ENCODE assay signal across 8 cellular contexts in the genomic region with DNA sequence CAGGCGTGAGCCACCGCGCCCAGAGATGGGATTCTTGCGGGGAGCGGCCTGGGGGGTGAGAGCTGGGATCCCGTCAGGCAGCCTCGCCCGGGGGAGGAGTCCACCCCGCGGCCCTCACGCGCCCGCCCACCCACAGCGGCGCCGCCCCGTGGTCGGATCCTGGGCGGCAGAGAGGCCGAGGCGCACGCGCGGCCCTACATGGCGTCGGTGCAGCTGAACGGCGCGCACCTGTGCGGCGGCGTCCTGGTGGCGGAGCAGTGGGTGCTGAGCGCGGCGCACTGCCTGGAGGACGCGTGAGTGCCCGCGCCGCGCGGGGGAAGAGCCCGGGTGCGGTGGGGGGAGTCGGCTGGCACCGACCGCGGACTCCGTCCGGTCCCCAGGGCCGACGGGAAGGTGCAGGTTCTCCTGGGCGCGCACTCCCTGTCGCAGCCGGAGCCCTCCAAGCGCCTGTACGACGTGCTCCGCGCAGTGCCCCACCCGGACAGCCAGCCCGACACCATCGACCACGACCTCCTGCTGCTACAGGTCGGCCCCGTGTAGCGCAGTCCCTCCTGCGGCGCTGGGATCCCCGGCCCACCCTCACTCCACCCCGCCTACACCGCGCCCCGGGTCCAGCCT. TPM values are rescaled to one million over a fixed set of nuclear protein-coding genes. Genes with fewer than 3 reads are reported as not detected.
A peak's percentile ranks its signal among the peaks of the same experiment; 100 is the strongest.
DNase-seq lines count a peak whose midpoint lies in the region; ATAC-seq and TF ChIP-seq lines count a peak whose summit lies in the region.

No MANE protein-coding gene starts in this region.

- H3K4me2 ChIP-seq in PC-9, result peak overlapping the region; percentile 46

- no peaks in the 10 kb centered on the region for H3K79me2 ChIP-seq in PC-9 (ENCODE audit: low read depth)

- POLR2A ChIA-PET in PC-9 (lab: Charles Lee; ENCODE audit: unreplicated experiment), result interaction anchor here (0.6 kb wide), 2 partner anchors 40 to 188 kb away, joined by 3 to 10 read pairs; no protein-coding TSS in a partner anchor

- H3K27ac ChIP-seq in PC-9, result no peak overlapping the region
- peak overlapping the region in 7 of 12 donors; percentile 31 to 80 (median 75) for H3K27ac ChIP-seq in heart left ventricle

- H2AFZ ChIP-seq in PC-9, result no peak overlapping the region

- no peaks in the 10 kb centered on the region for H3K27me3 ChIP-seq in PC-9 (ENCODE audit: insufficient read depth, low read depth)
- H3K27me3 ChIP-seq in heart left ventricle, result peaks cover 0 to 48% (median 17%) of the 10 kb centered on the region in 9 donors

- WGBS in heart left ventricle, 4 donors, result 6 to 29% (median 7%) methylated on average over 4 to 76 of the region's 76 CpGs

- CTCF ChIA-PET in PC-9 (lab: Charles Lee), result interaction anchor here (1.0 kb wide), 1 partner anchor 23 kb away, joined by 3 read pairs; no protein-coding TSS in a partner anchor

- H3K4me1 ChIP-seq in PC-9 (replicated peaks; ENCODE audit: insufficient read depth) (peaks cover 12% of the 10 kb centered on the region), heart left ventricle (peaks cover 0 to 42% (median 4%) of the 10 kb centered on the region in 12 donors)

- H3K9me3 ChIP-seq in PC-9 (ENCODE audit: insufficient read depth, low read depth) (no peaks in the 10 kb centered on the region), heart left ventricle (no peaks in the 10 kb centered on the region)

- H3K4me3 ChIP-seq in AG09309 (ENCODE audit: control insufficient read depth, low read depth, low read length) (peak overlapping the region; percentile 33), PC-9 (peak overlapping the region; percentile 39; the same call in 1 of the 2 replicates), heart left ventricle (peak overlapping the region; percentile 13 to 59 (median 44))

- in situ Hi-C loops in GM18951 (cut with MboI; ENCODE audit: low sequenced_read_pairs, unreplicated experiment), result loop anchor here (10.0 kb wide), 2 partner anchors 54 to 124 kb away; partner anchors contain the start of genes KISS1R, R3HDM4 and WDR18

- H4K20me1 ChIP-seq in PC-9 (ENCODE audit: insufficient read depth), result no peaks in the 10 kb centered on the region

- H3K9me2 ChIP-seq in PC-9 (ENCODE audit: insufficient read depth), result no peaks in the 10 kb centered on the region

- TF ChIP-seq CTCF in AG09309 (IDR thresholded peaks at IDR 0.05; ENCODE audit: control insufficient read depth, insufficient read depth, low read depth, low read length, missing control alignments) (no peak), PC-9 (conservative IDR thresholded peaks at IDR 0.05) (no peak), heart left ventricle (IDR thresholded peaks at IDR 0.05) (peak in 6 of 12 donors; percentile 13 to 39 (median 22))

- no peak for DNase-seq in AG09309 (ENCODE audit: low read depth)
- DNase-seq in PC-9, result peak; percentile 54 to 92
- DNase-seq in activated gamma-delta T cell (lab: John Stamatoyannopoulos, UW), result peak; percentile 46
- DNase-seq in heart left ventricle, result peak in 4 of 5 donors; percentile 77 to 82 (median 79)
- DNase-seq in sciatic nerve (ENCODE audit: low spot score), result peak; percentile 85
- DNase-seq in NCI-H510A (lab: John Stamatoyannopoulos, UW), result no peak

- BruUV-seq in PC-9 (replicated peaks; lab: Mats Ljungman, UMichigan), result no TSS peak

- H3K36me3 ChIP-seq in PC-9 (ENCODE audit: low read depth) (no peaks in the 10 kb centered on the region), heart left ventricle (no peaks in the 10 kb centered on the region)

- ATAC-seq in heart left ventricle (peak in 3 of 4 donors; percentile 52 to 67 (median 65)), sciatic nerve (peak; percentile 78), GM21619 (IDR thresholded peaks at IDR 0.05; ENCODE audit: unreplicated experiment) (no peak)

- TF ChIP-seq POLR2A in GM18951 (IDR thresholded peaks at IDR 0.05; ENCODE audit: extremely low read depth, insufficient read depth, insufficient read length) (peak; percentile 31), heart left ventricle (IDR thresholded peaks at IDR 0.05) (no peak)

- peaks cover 43% of the 10 kb centered on the region for H3F3A ChIP-seq in PC-9 (ENCODE audit: insufficient read depth, low read depth)

- intact Hi-C loops in PC-9 (cut with micrococcal nuclease; ENCODE audit: unreplicated experiment), result no loop called here
- intact Hi-C loops in heart left ventricle (cut with DNase I), result loop anchor here in 6 of 10 donors (5.0 to 10.0 kb wide), 4 partner anchors 52 to 124 kb away; partner anchors contain the start of genes R3HDM4 (in 3 of the 6) and WDR18 (in 1 of the 6)
- intact Hi-C loops in sciatic nerve (cut with DNase I), result no loop called here

RNA-seq across cellular contexts. Expression of gene CFD, which starts 1.1 kb away (rescaled TPM):
- 8.0 and 17.1 TPM in 2 replicates for total RNA-seq in PC-9 (2021)
- total RNA-seq in heart left ventricle, result 100 to 1,000 TPM in 4 of 9 donors, 10 to 100 TPM in 5; 24.2 to 586 (median 84.5) TPM
- 100 to 1,000 TPM; 123 to 262 TPM for polyA plus RNA-seq in heart left ventricle
- 405 TPM for total RNA-seq in sciatic nerve

RNA-seq across cellular contexts. Expression of gene ELANE, which starts 8.5 kb away (rescaled TPM):
- total RNA-seq in PC-9 (2021) (not detected in 2 replicates), heart left ventricle (1 to 10 TPM in 2 of 9 donors, under 1 TPM in 2, not detected in 5; 0.42 to 1.8 (median 1.3) TPM), sciatic nerve (2.1 TPM)
- 1 to 10 TPM in 1 of 2 donors, under 1 TPM in 1; 0.53 to 1.4 TPM for polyA plus RNA-seq in heart left ventricle

RNA-seq across cellular contexts. Expression of gene PRTN3, which starts 19.8 kb away (rescaled TPM):
- total RNA-seq in PC-9 (2021), result not detected in 2 replicates
- under 1 TPM in 1 of 9 donors, not detected in 8; 0.40 TPM for total RNA-seq in heart left ventricle
- polyA plus RNA-seq in heart left ventricle, result under 1 TPM in 1 of 2 donors, not detected in 1; 0.11 TPM
- 0.71 TPM for total RNA-seq in sciatic nerve

RNA-seq across cellular contexts. Expression of gene MED16, which starts 32.4 kb away (rescaled TPM):
- total RNA-seq in PC-9 (2021) (54.7 and 63.8 TPM in 2 replicates), heart left ventricle (10 to 100 TPM; 17.5 to 41.9 (median 28.5) TPM), sciatic nerve (55.7 TPM)
- polyA plus RNA-seq in heart left ventricle, result 10 to 100 TPM; 19.8 to 25.6 TPM

RNA-seq across cellular contexts. Expression of gene RNU6-9, which starts 32.7 kb away (rescaled TPM):
- total RNA-seq in PC-9 (2021) (not detected in 2 replicates), heart left ventricle (not detected), sciatic nerve (not detected)
- polyA plus RNA-seq in heart left ventricle, result not detected

Comparison
In these comparisons a context has a peak if more than half of its experiments do, and no peak if none do; other contexts are left out.
1. DNase-seq: peak in PC-9 (2 of 2), activated gamma-delta T cell (single experiment), heart left ventricle (4 of 5) and sciatic nerve (single experiment); none in AG09309 (single experiment) and NCI-H510A (single experiment).
2. intact Hi-C loops: an anchor here in heart left ventricle (5.0 to 10.0 kb wide); none called in PC-9 and sciatic nerve.
3. Peak in every context shown above with its lines, with median percentiles within 50 percentile points of each other: H3K4me3 ChIP-seq.